Comparison of ENCODE assay signal across 1 cellular context in genomic region chr4:87624698-87625097, GRCh38.
TF ChIP-seq lines count a peak whose summit lies in the region.

No MANE protein-coding gene starts in this region.

TF ChIP-seq in K562, 482 proteins besides CTCF, POLR2A, EP300 and RAD21 (continued from another document):
- TF ChIP-seq ATF2 (CRISPR knock-in tag; IDR thresholded peaks at IDR 0.05): no peak
- TF ChIP-seq ZMIZ1 (IDR thresholded peaks at IDR 0.05; ENCODE audit: low read depth in 2 of 2, low read length in 2 of 2): no peak
